Comparison of ENCODE assay signal across 8 cellular contexts in the genomic region with DNA sequence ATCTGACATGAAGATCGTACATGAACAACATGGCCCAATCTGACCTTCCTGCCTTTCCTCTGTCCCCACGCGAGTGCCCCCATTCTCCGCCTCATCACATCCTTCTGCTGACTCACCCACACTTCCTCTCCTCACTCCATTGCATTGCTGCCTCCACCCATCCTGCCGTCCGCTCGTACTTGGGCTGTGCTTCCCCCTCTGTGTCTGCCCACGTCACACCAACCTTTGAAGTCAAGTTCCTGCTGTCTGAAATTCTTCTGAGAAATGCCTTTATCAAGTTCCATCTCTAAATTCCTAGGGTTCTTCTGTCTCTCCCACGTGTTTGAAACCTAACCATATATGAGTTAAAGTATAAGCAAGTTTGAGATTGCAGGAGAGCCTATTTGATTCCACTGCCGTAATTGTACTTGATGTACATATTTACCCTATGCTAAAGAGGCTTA. TPM values are rescaled to one million over a fixed set of nuclear protein-coding genes. Genes with fewer than 3 reads are reported as not detected.
DNase-seq lines count a peak whose midpoint lies in the region; ATAC-seq and FAIRE-seq lines count a peak whose summit lies in the region.

No MANE protein-coding gene starts in this region.

- FAIRE-seq in GM18507 (lab: Jason Lieb, UNC): peak; percentile 88
- peak; percentile 80 for FAIRE-seq in RCC 7860 (lab: Jason Lieb, UNC)

- ATAC-seq in HG02938 (IDR thresholded peaks at IDR 0.05; ENCODE audit: unreplicated experiment) (peak; percentile 81), left cardiac atrium (peak; percentile 83 to 98), GM18520 (IDR thresholded peaks at IDR 0.05; ENCODE audit: unreplicated experiment) (no peak)

- intact Hi-C loops in left cardiac atrium (cut with DNase I): loop anchor here (5.0 to 10.0 kb wide), 2 partner anchors 614 to 617 kb away; no protein-coding TSS in a partner anchor

- DNase-seq in GM18507 (ENCODE audit: extremely low spot score, insufficient read length, low read depth) (no peak), RCC 7860 (ENCODE audit: low spot score) (peak; percentile 91), left cardiac atrium (peak; percentile 84), NCI-H526 (lab: John Stamatoyannopoulos, UW) (no peak)
- peak; percentile 51 to 66 for DNase-seq in activated T-helper 1 cell treated with anti-CD3 and anti-CD28 coated beads, Interleukin-2, amount 50 U/mL, for 16 hours (ENCODE audit: low read depth in 1 of 2, low spot score in 1 of 2)
- peak; percentile 83 for DNase-seq in stimulated activated CD4-positive, alpha-beta T cell treated with anti-CD3 and anti-CD28 coated beads, Interleukin-15, amount 100 ng/mL, for 24 hours

RNA-seq across cellular contexts. Expression of a gene that starts 18.0 kb away (rescaled TPM):
- 10 to 100 TPM in 1 of 2 donors, 1 to 10 TPM in 1; 6.5 to 22.3 TPM for total RNA-seq in left cardiac atrium

Comparison
In these comparisons a context has a peak if more than half of its experiments do, and no peak if none do; other contexts are left out.
1. DNase-seq: peak in RCC 7860 (single experiment), activated T-helper 1 cell treated with anti-CD3 and anti-CD28 coated beads, Interleukin-2, amount 50 U/mL, for 16 hours (2 of 2), left cardiac atrium (single experiment) and stimulated activated CD4-positive, alpha-beta T cell treated with anti-CD3 and anti-CD28 coated beads, Interleukin-15, amount 100 ng/mL, for 24 hours (single experiment); none in GM18507 (single experiment) and NCI-H526 (0 of 2).